In genomic region chr10:70603439-70603778, GRCh38 we compare ENCODE assay signal across 1 cellular context.
TF ChIP-seq lines count a peak whose summit lies in the region.

No MANE protein-coding gene starts in this region.

TF ChIP-seq in H1, 55 proteins besides CTCF, POLR2A, EP300 and RAD21 (continued from another document):
- no peak for TF ChIP-seq USF2 (IDR thresholded peaks at IDR 0.05; ENCODE audit: low read length)
- no peak for TF ChIP-seq YY1 (IDR thresholded peaks at IDR 0.05; ENCODE audit: low read depth, low read length)
- no peak for TF ChIP-seq CHD1 (IDR thresholded peaks at IDR 0.05; ENCODE audit: low read depth, low read length)
- no peak for TF ChIP-seq CHD7 (IDR thresholded peaks at IDR 0.05; ENCODE audit: insufficient replicate concordance, low read length)
